Comparison of ENCODE assay signal across 25 cellular contexts in genomic region chr5:65556718-65557117, GRCh38.
"Had no signal": no experiment of that assay in that cellular context is flagged by ENCODE, and none has a peak within 500 bp of the region (broad histone marks: within the 10 kb centered on the region; RNA-seq: fewer than 3 reads in every experiment).

No MANE protein-coding gene starts in this region.

- H3K4me3 Mint-ChIP-seq: activated CD8-positive, alpha-beta T cell treated with anti-CD3 and anti-CD28 coated beads for 36 hours; activated naive CD4-positive, alpha-beta T cell treated with anti-CD3 and anti-CD28 coated beads, Interleukin-2, amount 50 U/mL, for 24 hours; activated T-helper 1 cell treated with anti-CD3 and anti-CD28 coated beads, Interleukin-12 subunit alpha, Interleukin-12 subunit beta, Interleukin-2, Interleukin-4 antibody, amounts not matched to agents 30 ng/mL and 10 ng/mL and 1 ng/mL, durations not matched to agents 14 hours and 24 hours and 36 hours; brain; central memory CD8-positive, alpha-beta T cell; T-helper 17 cell had no signal

- H3K4me1 Mint-ChIP-seq: central memory CD8-positive, alpha-beta T cell had no signal

- H3K36me3 ChIP-seq: Peyer's patch had no signal

- H3K36me3 Mint-ChIP-seq: brain had no signal

- H3K9me3 Mint-ChIP-seq: activated CD8-positive, alpha-beta T cell treated with anti-CD3 and anti-CD28 coated beads for 36 hours; activated naive CD4-positive, alpha-beta T cell treated with anti-CD3 and anti-CD28 coated beads, Interleukin-2, amount 50 U/mL, for 24 hours; activated T-helper 1 cell treated with anti-CD3 and anti-CD28 coated beads, Interleukin-12 subunit alpha, Interleukin-12 subunit beta, Interleukin-2, Interleukin-4 antibody, amounts not matched to agents 30 ng/mL and 10 ng/mL and 1 ng/mL, durations not matched to agents 14 hours and 24 hours and 36 hours; brain; central memory CD8-positive, alpha-beta T cell had no signal

- H3K27me3 ChIP-seq: Peyer's patch had no signal

- H3K27ac Mint-ChIP-seq: activated CD8-positive, alpha-beta T cell treated with anti-CD3 and anti-CD28 coated beads for 36 hours; activated naive CD4-positive, alpha-beta T cell treated with anti-CD3 and anti-CD28 coated beads, Interleukin-2, amount 50 U/mL, for 24 hours; activated T-helper 1 cell treated with anti-CD3 and anti-CD28 coated beads, Interleukin-12 subunit alpha, Interleukin-12 subunit beta, Interleukin-2, Interleukin-4 antibody, amounts not matched to agents 30 ng/mL and 10 ng/mL and 1 ng/mL, durations not matched to agents 14 hours and 24 hours and 36 hours; brain; T-helper 17 cell had no signal

- DNase-seq: activated CD4-positive, CD25-positive, alpha-beta regulatory T cell; activated CD8-positive, alpha-beta memory T cell treated with anti-CD3 and anti-CD28 coated beads, Interleukin-2, amount 50 U/mL, for 4 hours; activated CD8-positive, alpha-beta T cell treated with anti-CD3 and anti-CD28 coated beads for 36 hours; activated effector memory CD4-positive, alpha-beta T cell treated with Interleukin-2 at 50 U/mL for 16 hours; activated naive CD4-positive, alpha-beta T cell; amygdala; Kasumi-1; NCI-H1105; NCI-H1436; NCI-H1694 treated with DMSO at 0.1 percent for 48 hours; NCI-H2029 treated with DMSO at 0.1 percent for 48 hours; NCI-H345; NCI-H510A; NCI-H526 treated with DMSO at 0.1 percent for 48 hours; NK-92 treated with Interleukin-12 subunit alpha and Interleukin-12 subunit beta, amount 100 ng/mL, for 24 hours; Peyer's patch; Right ventricle myocardium superior; T-helper 17 cell; T-helper 9 cell had no signal

- H3K9me3 ChIP-seq: Peyer's patch had no signal

- ATAC-seq: activated CD8-positive, alpha-beta T cell treated with anti-CD3 and anti-CD28 coated beads for 36 hours; T-helper 17 cell had no signal

- H3K27ac ChIP-seq: Peyer's patch, RWPE1, VCaP had no signal

- H3K27me3 Mint-ChIP-seq: activated CD8-positive, alpha-beta T cell treated with anti-CD3 and anti-CD28 coated beads for 36 hours; activated naive CD4-positive, alpha-beta T cell treated with anti-CD3 and anti-CD28 coated beads, Interleukin-2, amount 50 U/mL, for 24 hours; central memory CD8-positive, alpha-beta T cell; T-helper 17 cell had no signal

- H3K4me3 ChIP-seq: Peyer's patch had no signal
